Comparison of ENCODE assay signal across 18 cellular contexts in the genomic region with DNA sequence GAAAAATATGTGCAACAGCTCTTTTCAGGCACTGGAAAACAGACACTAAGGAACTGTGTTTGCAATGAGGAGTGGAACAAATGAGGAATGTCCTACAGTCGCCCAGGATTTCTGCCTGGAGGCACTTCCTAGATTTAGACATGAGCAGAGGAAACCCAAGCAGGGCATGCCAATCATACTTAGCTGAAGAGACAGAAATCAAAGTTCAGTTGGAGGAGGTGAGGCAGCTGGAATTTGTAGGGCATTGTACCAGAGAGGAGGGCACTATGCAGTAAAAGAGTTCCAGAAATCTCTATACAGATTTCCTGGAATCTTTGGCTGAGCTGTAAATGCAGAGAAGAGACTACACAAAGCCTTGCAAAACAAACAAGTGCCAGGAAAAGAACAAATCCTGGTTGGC.
DNase-seq lines count a peak whose midpoint lies in the region; ATAC-seq and TF ChIP-seq lines count a peak whose summit lies in the region.
"Had no signal": no experiment of that assay in that cellular context is flagged by ENCODE, and none has a peak within 500 bp of the region (broad histone marks: within the 10 kb centered on the region; RNA-seq: fewer than 3 reads in every experiment).

No MANE protein-coding gene starts in this region.

- peak overlapping the region; percentile 83 for H3K27ac Mint-ChIP-seq in osteocyte (ENCODE audit: unreplicated experiment)
- no peak overlapping the region for H3K27ac Mint-ChIP-seq in natural killer cell
- H3K27ac Mint-ChIP-seq: activated CD4-positive, alpha-beta T cell treated with anti-CD3 and anti-CD28 coated beads for 36 hours; activated T-cell treated with anti-CD3 and anti-CD28 coated beads, Interleukin-2, amount 50 U/mL, for 72 hours; IgD-negative memory B cell had no signal

- H3K36me3 ChIP-seq in MG63: no peaks in the 10 kb centered on the region
- H3K36me3 ChIP-seq: adrenal gland had no signal

- H3K27me3 Mint-ChIP-seq in osteocyte (ENCODE audit: unreplicated experiment) (no peaks in the 10 kb centered on the region), natural killer cell (ENCODE audit: low read depth in 2 of 2) (no peaks in the 10 kb centered on the region)
- H3K27me3 Mint-ChIP-seq: activated CD4-positive, alpha-beta T cell treated with anti-CD3 and anti-CD28 coated beads for 36 hours; IgD-negative memory B cell had no signal

- no peak overlapping the region for H3K4me3 ChIP-seq in MG63
- H3K4me3 ChIP-seq: adrenal gland, dorsolateral prefrontal cortex, GM23248 had no signal

- no peaks in the 10 kb centered on the region for H3K9me3 ChIP-seq in MG63
- H3K9me3 ChIP-seq: adrenal gland had no signal

- TF ChIP-seq CTCF in osteocyte (IDR thresholded peaks at IDR 0.05) (no peak), natural killer cell (IDR thresholded peaks at IDR 0.05) (no peak)

- H3K9me3 Mint-ChIP-seq in osteocyte (ENCODE audit: unreplicated experiment) (no peaks in the 10 kb centered on the region), natural killer cell (peaks cover 12 to 15% of the 10 kb centered on the region in 2 donors)

- peak; percentile 66 for DNase-seq in MG63
- DNase-seq in cerebellar cortex (ENCODE audit: low spot score): peak; percentile 19
- peak; percentile 1 for DNase-seq in iris pigment epithelial cell (ENCODE audit: low read depth)
- no peak for DNase-seq in osteocyte (ENCODE audit: extremely low spot score, unreplicated experiment)
- no peak for DNase-seq in NCI-H1930 (lab: John Stamatoyannopoulos, UW)
- DNase-seq in natural killer cell: no peak
- DNase-seq in NCI-H345 (lab: John Stamatoyannopoulos, UW): no peak
- DNase-seq: activated CD4-positive, alpha-beta T cell treated with anti-CD3 and anti-CD28 coated beads for 36 hours; activated T-cell treated with anti-CD3 and anti-CD28 coated beads, Interleukin-2, amount 50 U/mL, for 72 hours; adrenal gland; DMS79 treated with DMSO at 0.1 percent for 48 hours; dorsolateral prefrontal cortex; GM23248; NCI-H1417 treated with DMSO at 0.1 percent for 48 hours; NCI-H526; T-helper 2 cell had no signal

- H3K36me3 Mint-ChIP-seq in osteocyte (ENCODE audit: unreplicated experiment) (no peaks in the 10 kb centered on the region), natural killer cell (no peaks in the 10 kb centered on the region)
- H3K36me3 Mint-ChIP-seq: IgD-negative memory B cell had no signal

- H3K4me3 Mint-ChIP-seq in osteocyte (ENCODE audit: unreplicated experiment): no peak overlapping the region
- H3K4me3 Mint-ChIP-seq in natural killer cell: no peak overlapping the region
- H3K4me3 Mint-ChIP-seq: activated CD4-positive, alpha-beta T cell treated with anti-CD3 and anti-CD28 coated beads for 36 hours; activated T-cell treated with anti-CD3 and anti-CD28 coated beads, Interleukin-2, amount 50 U/mL, for 72 hours; IgD-negative memory B cell had no signal

- H3K4me1 Mint-ChIP-seq in osteocyte (ENCODE audit: unreplicated experiment): peaks cover 40% of the 10 kb centered on the region
- no peaks in the 10 kb centered on the region for H3K4me1 Mint-ChIP-seq in natural killer cell
- H3K4me1 Mint-ChIP-seq: activated CD4-positive, alpha-beta T cell treated with anti-CD3 and anti-CD28 coated beads for 36 hours; IgD-negative memory B cell had no signal

- intact Hi-C loops in natural killer cell (cut with micrococcal nuclease): no loop called here

- H3K27me3 ChIP-seq in MG63: no peaks in the 10 kb centered on the region
- H3K27me3 ChIP-seq: adrenal gland, dorsolateral prefrontal cortex had no signal

- ATAC-seq in HG03045 (IDR thresholded peaks at IDR 0.05; ENCODE audit: unreplicated experiment): no peak
- ATAC-seq in natural killer cell: no peak
- ATAC-seq: activated CD4-positive, alpha-beta T cell treated with anti-CD3 and anti-CD28 coated beads for 36 hours; activated T-cell treated with anti-CD3 and anti-CD28 coated beads, Interleukin-2, amount 50 U/mL, for 72 hours had no signal

Comparison
In these comparisons a context has a peak if more than half of its experiments do, and no peak if none do; other contexts are left out.
1. DNase-seq: peak in MG63 (single experiment), cerebellar cortex (single experiment) and iris pigment epithelial cell (single experiment); none in osteocyte (single experiment), NCI-H1930 (0 of 2), natural killer cell (single experiment) and NCI-H345 (single experiment).